ENCODE assay signal across 7 cellular contexts in genomic region chr2:43293744-43294695, GRCh38.
DNase-seq lines count a peak whose midpoint lies in the region; ATAC-seq, FAIRE-seq and TF ChIP-seq lines count a peak whose summit lies in the region.

No MANE protein-coding gene starts in this region.

- no peaks in the 10 kb centered on the region for H3K27me3 Mint-ChIP-seq in activated CD4-positive, alpha-beta T cell treated with anti-CD3 and anti-CD28 coated beads, Interleukin-2, amount 10 ng/mL, durations not matched to agents 7 days and 5 days
- H3K27me3 Mint-ChIP-seq in endodermal cell (ENCODE audit: insufficient read depth) = no peaks in the 10 kb centered on the region

- no peak overlapping the region for H3K4me3 Mint-ChIP-seq in activated CD4-positive, alpha-beta T cell treated with anti-CD3 and anti-CD28 coated beads, Interleukin-2, amount 10 ng/mL, durations not matched to agents 7 days and 5 days
- H3K4me3 Mint-ChIP-seq in endodermal cell = no peak overlapping the region

- H3K36me3 ChIP-seq in endodermal cell (ENCODE audit: control insufficient read depth, insufficient read depth, low read length) = no peaks in the 10 kb centered on the region

- peak; percentile 99 for ATAC-seq in GM21786 (IDR thresholded peaks at IDR 0.05; ENCODE audit: unreplicated experiment)

- no peak overlapping the region for H3K4me3 ChIP-seq in Jurkat, Clone E6-1 (ENCODE audit: low read length)
- H3K4me3 ChIP-seq in fibroblast of pulmonary artery (replicated peaks; ENCODE audit: low read depth, low read length) = no peak overlapping the region
- no peak overlapping the region for H3K4me3 ChIP-seq in retinal pigment epithelial cell (ENCODE audit: low read length)
- no peak overlapping the region for H3K4me3 ChIP-seq in endodermal cell (ENCODE audit: low read length)

- H3K27me3 ChIP-seq in endodermal cell (ENCODE audit: control insufficient read depth, insufficient read depth, low read length, poor library complexity, severe bottlenecking) = no peaks in the 10 kb centered on the region

- no peak overlapping the region for H3K9ac ChIP-seq in endodermal cell (ENCODE audit: extremely low read depth, low read length, poor library complexity, severe bottlenecking)

- peaks cover 8% of the 10 kb centered on the region for H3K4me1 ChIP-seq in endodermal cell (ENCODE audit: control insufficient read depth, insufficient read depth, low read length)

- TF ChIP-seq CTCF in fibroblast of pulmonary artery (IDR thresholded peaks at IDR 0.05; ENCODE audit: low read length, missing control alignments) (no peak), retinal pigment epithelial cell (conservative IDR thresholded peaks at IDR 0.05; ENCODE audit: low read depth, low read length) (no peak), endodermal cell (conservative IDR thresholded peaks at IDR 0.05) (no peak)

- no peak overlapping the region for H3K27ac ChIP-seq in endodermal cell (ENCODE audit: low read depth, low read length)

- peak; percentile 50 for DNase-seq in GM12892 (ENCODE audit: insufficient read length)
- DNase-seq in Jurkat, Clone E6-1 (ENCODE audit: low read depth, low spot score) = peak; percentile 65
- DNase-seq in activated CD4-positive, alpha-beta T cell treated with anti-CD3 and anti-CD28 coated beads, Interleukin-2, amount 10 ng/mL, durations not matched to agents 7 days and 5 days = peak; percentile 49
- peak; percentile 99 for DNase-seq in fibroblast of pulmonary artery (ENCODE audit: low read depth)
- DNase-seq in retinal pigment epithelial cell (ENCODE audit: low read depth) = peak; percentile 97
- no peak for DNase-seq in endodermal cell

- peaks cover 2% of the 10 kb centered on the region for H3K9me3 Mint-ChIP-seq in activated CD4-positive, alpha-beta T cell treated with anti-CD3 and anti-CD28 coated beads, Interleukin-2, amount 10 ng/mL, durations not matched to agents 7 days and 5 days
- peaks cover 14% of the 10 kb centered on the region for H3K9me3 Mint-ChIP-seq in endodermal cell

- WGBS in endodermal cell (ENCODE audit: insufficient coverage in 1 of 2, insufficient read length in 1 of 2), 2 experiments = 81 to 89% methylated on average over 4 to 6 of the region's 6 CpGs

- TF ChIP-seq POLR2A in GM12892 (IDR thresholded peaks at IDR 0.05; ENCODE audit: low read depth, low read length) = no peak

- H3K9me3 ChIP-seq in endodermal cell (ENCODE audit: control insufficient read depth, low read length) = peaks cover 5% of the 10 kb centered on the region

- H3K4me1 Mint-ChIP-seq in activated CD4-positive, alpha-beta T cell treated with anti-CD3 and anti-CD28 coated beads, Interleukin-2, amount 10 ng/mL, durations not matched to agents 7 days and 5 days = peaks cover 21% of the 10 kb centered on the region
- H3K4me1 Mint-ChIP-seq in endodermal cell = peaks cover 17% of the 10 kb centered on the region

- CTCF ChIA-PET in activated CD4-positive, alpha-beta T cell treated with anti-CD3 and anti-CD28 coated beads, Interleukin-2, amount 10 ng/mL, durations not matched to agents 7 days and 5 days (lab: Charles Lee) = interaction anchor here (0.8 to 1.5 kb wide), 2 partner anchors 10 to 133 kb away, joined by 3 read pairs; no protein-coding TSS in a partner anchor

- H3K36me3 Mint-ChIP-seq in activated CD4-positive, alpha-beta T cell treated with anti-CD3 and anti-CD28 coated beads, Interleukin-2, amount 10 ng/mL, durations not matched to agents 7 days and 5 days (ENCODE audit: low read depth) = peaks cover 36% of the 10 kb centered on the region
- H3K36me3 Mint-ChIP-seq in endodermal cell (ENCODE audit: low read depth) = peaks cover 21% of the 10 kb centered on the region

- H3K27ac Mint-ChIP-seq in activated CD4-positive, alpha-beta T cell treated with anti-CD3 and anti-CD28 coated beads, Interleukin-2, amount 10 ng/mL, durations not matched to agents 7 days and 5 days = peak overlapping the region; percentile 83
- H3K27ac Mint-ChIP-seq in endodermal cell = no peak overlapping the region

- FAIRE-seq in GM12892 (lab: Jason Lieb, UNC) = peak; percentile 95

- POLR2A ChIA-PET in activated CD4-positive, alpha-beta T cell treated with anti-CD3 and anti-CD28 coated beads, Interleukin-2, amount 10 ng/mL, durations not matched to agents 7 days and 5 days (lab: Charles Lee) = no interaction called here
